ENCODE assay signal across 8 cellular contexts in genomic region chr1:155127672-155128468, GRCh38. TPM values are rescaled to one million over a fixed set of nuclear protein-coding genes. Genes with fewer than 3 reads are reported as not detected.
DNase-seq lines count a peak whose midpoint lies in the region; ATAC-seq and TF ChIP-seq lines count a peak whose summit lies in the region.

Gene EFNA1, plus strand, starts transcription at chr1:155127876. Its CDS starts 102 bp downstream, at chr1:155127978.

- H3K4me3 ChIP-seq in MG63 (peak within 1 kb of the TSS; percentile 52), endodermal cell (ENCODE audit: low read length) (peak within 1 kb of the TSS; percentile 78)

- H3K9me3 ChIP-seq in MG63, result no peaks in the 10 kb centered on the region
- H3K9me3 ChIP-seq in endodermal cell (ENCODE audit: control insufficient read depth, low read length), result no peaks in the 10 kb centered on the region

- H3K4me1 Mint-ChIP-seq in endodermal cell (peaks cover 36% of the 10 kb centered on the region), memory B cell (peaks cover 21% of the 10 kb centered on the region)
- H3K4me1 Mint-ChIP-seq in stimulated activated effector memory CD8-positive, alpha-beta T cell treated with anti-CD3 and anti-CD28 coated beads, Interleukin-12 subunit alpha, Interleukin-12 subunit beta, amount 100 ng/mL, for 72 hours, result peaks cover 39% of the 10 kb centered on the region

- no peaks in the 10 kb centered on the region for H3K36me3 ChIP-seq in MG63
- H3K36me3 ChIP-seq in endodermal cell (ENCODE audit: control insufficient read depth, insufficient read depth, low read length), result no peaks in the 10 kb centered on the region

- H3K9me3 Mint-ChIP-seq in endodermal cell (no peaks in the 10 kb centered on the region), memory B cell (no peaks in the 10 kb centered on the region)
- H3K9me3 Mint-ChIP-seq in stimulated activated effector memory CD8-positive, alpha-beta T cell treated with anti-CD3 and anti-CD28 coated beads, Interleukin-12 subunit alpha, Interleukin-12 subunit beta, amount 100 ng/mL, for 72 hours, result no peaks in the 10 kb centered on the region

- H3K27ac ChIP-seq in endodermal cell (ENCODE audit: low read depth, low read length), result no peak within 1 kb of the TSS

- peak; percentile 61 for ATAC-seq in memory B cell (ENCODE audit: low read depth)
- peak; percentile 75 for ATAC-seq in stimulated activated effector memory CD8-positive, alpha-beta T cell treated with anti-CD3 and anti-CD28 coated beads, Interleukin-12 subunit alpha, Interleukin-12 subunit beta, amount 100 ng/mL, for 72 hours
- ATAC-seq in HG03175 (IDR thresholded peaks at IDR 0.05; ENCODE audit: unreplicated experiment), result no peak
- no peak for ATAC-seq in HG02623 (IDR thresholded peaks at IDR 0.05; ENCODE audit: unreplicated experiment)

- no peak for TF ChIP-seq CTCF in endodermal cell (conservative IDR thresholded peaks at IDR 0.05)

- H3K4me3 Mint-ChIP-seq in endodermal cell, result peak within 1 kb of the TSS; percentile 50
- H3K4me3 Mint-ChIP-seq in memory B cell, result peak within 1 kb of the TSS; percentile 84
- peak within 1 kb of the TSS; percentile 83 for H3K4me3 Mint-ChIP-seq in stimulated activated effector memory CD8-positive, alpha-beta T cell treated with anti-CD3 and anti-CD28 coated beads, Interleukin-12 subunit alpha, Interleukin-12 subunit beta, amount 100 ng/mL, for 72 hours

- H3K27me3 Mint-ChIP-seq in endodermal cell (ENCODE audit: insufficient read depth) (peaks cover 85% of the 10 kb centered on the region), memory B cell (peaks cover 24% of the 10 kb centered on the region)

- peak within 1 kb of the TSS; percentile 15 for H3K9ac ChIP-seq in endodermal cell (ENCODE audit: extremely low read depth, low read length, poor library complexity, severe bottlenecking)

- peaks cover 7% of the 10 kb centered on the region; the same call in 1 of the 2 replicates for H3K27me3 ChIP-seq in MG63
- peaks cover 66% of the 10 kb centered on the region for H3K27me3 ChIP-seq in endodermal cell (ENCODE audit: control insufficient read depth, insufficient read depth, low read length, poor library complexity, severe bottlenecking)

- 2 to 4% methylated on average over 22 to 42 of the region's 45 CpGs for WGBS in endodermal cell (ENCODE audit: insufficient coverage in 1 of 2, insufficient read length in 1 of 2), 2 experiments

- peaks cover 5% of the 10 kb centered on the region for H3K36me3 Mint-ChIP-seq in endodermal cell (ENCODE audit: low read depth)
- H3K36me3 Mint-ChIP-seq in memory B cell, result no peaks in the 10 kb centered on the region
- peaks cover under 1% of the 10 kb centered on the region for H3K36me3 Mint-ChIP-seq in stimulated activated effector memory CD8-positive, alpha-beta T cell treated with anti-CD3 and anti-CD28 coated beads, Interleukin-12 subunit alpha, Interleukin-12 subunit beta, amount 100 ng/mL, for 72 hours

- DNase-seq in COR-L47 (lab: John Stamatoyannopoulos, UW) (peak; percentile 13), MG63 (peak; percentile 66), endodermal cell (peak; percentile 81), memory B cell (ENCODE audit: low spot score in 2 of 2) (peak in 1 of 2 donors; percentile 45)
- peak; percentile 78 for DNase-seq in activated CD8-positive, alpha-beta memory T cell treated with anti-CD3 and anti-CD28 coated beads for 24 hours
- peak; percentile 34 to 63 for DNase-seq in stimulated activated effector memory CD8-positive, alpha-beta T cell treated with anti-CD3 and anti-CD28 coated beads, Interleukin-12 subunit alpha, Interleukin-12 subunit beta, amount 100 ng/mL, for 72 hours (ENCODE audit: low spot score in 2 of 2)

- H3K4me1 ChIP-seq in endodermal cell (ENCODE audit: control insufficient read depth, insufficient read depth, low read length), result peaks cover 17% of the 10 kb centered on the region

- H3K27ac Mint-ChIP-seq in endodermal cell (no peak within 1 kb of the TSS), memory B cell (no peak within 1 kb of the TSS)
- H3K27ac Mint-ChIP-seq in stimulated activated effector memory CD8-positive, alpha-beta T cell treated with anti-CD3 and anti-CD28 coated beads, Interleukin-12 subunit alpha, Interleukin-12 subunit beta, amount 100 ng/mL, for 72 hours, result peak within 1 kb of the TSS; percentile 50

RNA-seq across cellular contexts. Expression of gene EFNA1, which starts in this region (rescaled TPM):
- total RNA-seq in MG63 (2014; rRNA removed; shearing (Covaris generic); ENCODE audit: low replicate concordance), result 0.37 and 4.1 TPM in 2 replicates
- 1 to 10 TPM; 3.6 to 5.0 TPM for total RNA-seq in endodermal cell
- polyA plus RNA-seq in endodermal cell (2013, experiment 1 of 2), result 4.0 TPM
- polyA plus RNA-seq in endodermal cell (2013, experiment 2 of 2), result 4.6 TPM

Comparison
In these comparisons a context has a peak if more than half of its experiments do, and no peak if none do; other contexts are left out.
1. ATAC-seq: peak in memory B cell (single experiment) and stimulated activated effector memory CD8-positive, alpha-beta T cell treated with anti-CD3 and anti-CD28 coated beads, Interleukin-12 subunit alpha, Interleukin-12 subunit beta, amount 100 ng/mL, for 72 hours (single experiment); none in HG03175 (single experiment) and HG02623 (single experiment).
2. Peak in every context shown above with its lines, with median percentiles within 50 percentile points of each other: H3K4me3 Mint-ChIP-seq.